Comparison of ENCODE assay signal across 24 cellular contexts in the genomic region with DNA sequence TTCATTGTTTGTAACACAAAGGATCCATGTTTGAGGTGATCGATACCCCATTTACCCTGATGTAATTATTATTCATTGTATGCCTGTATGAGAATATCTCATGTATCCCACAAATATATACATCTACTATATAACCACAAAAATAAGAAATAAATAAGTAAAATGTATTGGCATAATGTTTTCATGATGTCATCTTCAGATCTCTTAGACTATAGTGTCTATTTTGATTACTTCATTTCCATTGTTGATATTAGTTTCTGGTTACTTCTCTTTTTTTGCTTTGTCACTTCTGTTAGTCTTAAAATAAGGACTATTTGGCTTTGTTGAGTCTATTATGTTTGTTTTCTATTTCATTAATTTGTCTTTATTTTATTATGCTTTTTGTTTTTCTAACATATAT.
"Had no signal": no experiment of that assay in that cellular context is flagged by ENCODE, and none has a peak within 500 bp of the region (broad histone marks: within the 10 kb centered on the region; RNA-seq: fewer than 3 reads in every experiment).

No MANE protein-coding gene starts in this region.

- H3K36me3 Mint-ChIP-seq: mesothelial cell of epicardium had no signal

- H3K27me3 Mint-ChIP-seq: dendritic cell treated with granulocyte-macrophage colony-stimulating factor and Interleukin-4, amounts not matched to agents 40 ng/mL and 50 ng/mL, for 4 days; effector memory CD8-positive, alpha-beta T cell; naive B cell had no signal

- H3K27ac ChIP-seq: colonic mucosa, esophagus muscularis mucosa, foreskin keratinocyte, gastroesophageal sphincter, heart left ventricle, hepatocyte, left lung, lower lobe of right lung had no signal

- H3K27ac Mint-ChIP-seq: dendritic cell treated with granulocyte-macrophage colony-stimulating factor and Interleukin-4, amounts not matched to agents 40 ng/mL and 50 ng/mL, for 4 days; effector memory CD8-positive, alpha-beta T cell; endodermal cell; immature natural killer cell; mesothelial cell of epicardium had no signal

- H3K79me2 ChIP-seq: hepatocyte had no signal

- H3K4me3 ChIP-seq: colonic mucosa, esophagus muscularis mucosa, gastroesophageal sphincter, heart left ventricle, hepatocyte, left lung, lower lobe of right lung, mucosa of descending colon had no signal

- H3K4me1 Mint-ChIP-seq: endodermal cell, immature natural killer cell, naive B cell had no signal

- H2AFZ ChIP-seq: hepatocyte had no signal

- H3K4me2 ChIP-seq: hepatocyte had no signal

- DNase-seq: colonic mucosa; cortex of kidney; effector CD8-positive, alpha-beta T cell; effector memory CD8-positive, alpha-beta T cell; endodermal cell; foreskin keratinocyte; heart left ventricle; hypothalamus; immature natural killer cell; islet precursor cell; left cardiac atrium; left lung; left ventricle myocardium superior; lower lobe of right lung; mesenchymal stem cell; mucosa of descending colon; naive B cell had no signal

- H3K36me3 ChIP-seq: colonic mucosa, esophagus muscularis mucosa, gastroesophageal sphincter, heart left ventricle, left lung, lower lobe of right lung had no signal

- H3K27me3 ChIP-seq: colonic mucosa, esophagus muscularis mucosa, foreskin keratinocyte, gastroesophageal sphincter, heart left ventricle, hepatocyte, left lung had no signal

- H3K4me1 ChIP-seq: colonic mucosa, esophagus muscularis mucosa, foreskin keratinocyte, gastroesophageal sphincter, heart left ventricle, left lung, lower lobe of right lung had no signal

- ATAC-seq: effector memory CD8-positive, alpha-beta T cell; foreskin keratinocyte; gastroesophageal sphincter; heart left ventricle; left cardiac atrium; left lung; left ventricle myocardium superior; lower lobe of right lung; mucosa of descending colon had no signal

- FAIRE-seq: endothelial cell of umbilical vein, frontal cortex had no signal

- H3K9me3 ChIP-seq: colonic mucosa had no signal

- H3K4me3 Mint-ChIP-seq: dendritic cell treated with granulocyte-macrophage colony-stimulating factor and Interleukin-4, amounts not matched to agents 40 ng/mL and 50 ng/mL, for 4 days; effector memory CD8-positive, alpha-beta T cell; endodermal cell; immature natural killer cell; mesothelial cell of epicardium; naive B cell had no signal
